ENCODE assay signal across 2 cellular contexts in the genomic region with DNA sequence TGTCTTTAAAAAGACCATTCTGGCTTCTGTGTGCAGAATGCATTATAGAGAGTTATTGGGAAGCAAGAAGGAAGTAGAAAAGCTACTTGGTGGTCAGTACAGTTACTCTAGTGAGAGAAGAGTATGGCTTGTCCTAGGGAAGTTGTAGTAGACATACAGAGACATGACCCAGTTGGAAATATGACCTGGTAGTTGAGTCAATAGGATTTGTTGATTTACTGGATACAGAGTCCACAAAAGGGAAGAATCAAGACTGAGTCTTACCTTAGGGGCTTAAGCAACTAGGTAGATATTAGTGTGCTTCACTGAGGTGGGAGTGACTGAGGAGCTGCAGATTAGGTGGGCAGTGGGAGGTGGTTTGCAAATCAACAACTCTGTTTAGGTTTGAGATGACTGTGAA.
TF ChIP-seq lines count a peak whose summit lies in the region.

No MANE protein-coding gene starts in this region.

TF ChIP-seq in IMR-90, 13 proteins besides CTCF, POLR2A, EP300 and RAD21:
- no peak for TF ChIP-seq MXI1 (IDR thresholded peaks at IDR 0.05; ENCODE audit: borderline replicate concordance, low read depth, low read length)
- TF ChIP-seq BHLHE40 (IDR thresholded peaks at IDR 0.05; ENCODE audit: low read depth, low read length): no peak
- TF ChIP-seq RFX5 (IDR thresholded peaks at IDR 0.05; ENCODE audit: low read depth, low read length): no peak
- TF ChIP-seq CHD1 (IDR thresholded peaks at IDR 0.05; ENCODE audit: low read depth, low read length): no peak
- TF ChIP-seq, protein P1, sequence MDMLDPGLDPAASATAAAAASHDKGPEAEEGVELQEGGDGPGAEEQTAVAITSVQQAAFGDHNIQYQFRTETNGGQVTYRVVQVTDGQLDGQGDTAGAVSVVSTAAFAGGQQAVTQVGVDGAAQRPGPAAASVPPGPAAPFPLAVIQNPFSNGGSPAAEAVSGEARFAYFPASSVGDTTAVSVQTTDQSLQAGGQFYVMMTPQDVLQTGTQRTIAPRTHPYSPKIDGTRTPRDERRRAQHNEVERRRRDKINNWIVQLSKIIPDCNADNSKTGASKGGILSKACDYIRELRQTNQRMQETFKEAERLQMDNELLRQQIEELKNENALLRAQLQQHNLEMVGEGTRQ (IDR thresholded peaks at IDR 0.05; ENCODE audit: low read depth, low read length): no peak
- no peak for TF ChIP-seq CEBPB (IDR thresholded peaks at IDR 0.05; ENCODE audit: low read depth, low read length)
- TF ChIP-seq MAZ (IDR thresholded peaks at IDR 0.05; ENCODE audit: borderline replicate concordance, low read depth, low read length): no peak
- no peak for TF ChIP-seq RCOR1 (IDR thresholded peaks at IDR 0.05; ENCODE audit: insufficient replicate concordance, low read length)
- TF ChIP-seq, protein P2, sequence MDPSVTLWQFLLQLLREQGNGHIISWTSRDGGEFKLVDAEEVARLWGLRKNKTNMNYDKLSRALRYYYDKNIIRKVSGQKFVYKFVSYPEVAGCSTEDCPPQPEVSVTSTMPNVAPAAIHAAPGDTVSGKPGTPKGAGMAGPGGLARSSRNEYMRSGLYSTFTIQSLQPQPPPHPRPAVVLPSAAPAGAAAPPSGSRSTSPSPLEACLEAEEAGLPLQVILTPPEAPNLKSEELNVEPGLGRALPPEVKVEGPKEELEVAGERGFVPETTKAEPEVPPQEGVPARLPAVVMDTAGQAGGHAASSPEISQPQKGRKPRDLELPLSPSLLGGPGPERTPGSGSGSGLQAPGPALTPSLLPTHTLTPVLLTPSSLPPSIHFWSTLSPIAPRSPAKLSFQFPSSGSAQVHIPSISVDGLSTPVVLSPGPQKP (IDR thresholded peaks at IDR 0.05; ENCODE audit: borderline replicate concordance, low read depth, low read length): no peak
- TF ChIP-seq SMC3 (IDR thresholded peaks at IDR 0.05; ENCODE audit: low read depth, low read length): no peak
- no peak for TF ChIP-seq NFE2L2 (IDR thresholded peaks at IDR 0.05; ENCODE audit: low read depth, low read length)
- no peak for TF ChIP-seq FOS (IDR thresholded peaks at IDR 0.05; ENCODE audit: low read depth, low read length)
- TF ChIP-seq MAFK (IDR thresholded peaks at IDR 0.05; ENCODE audit: low read depth, low read length): no peak
TF ChIP-seq in IMR-90: peak in this region for 0.

TF ChIP-seq in HepG2, 621 proteins besides CTCF, POLR2A, EP300 and RAD21:
- TF ChIP-seq SMARCC2 (IDR thresholded peaks at IDR 0.05) (no peak), FOXA1 (IDR thresholded peaks at IDR 0.05) (0 out of 2 replicates have a peak, but pooled peaks have one; percentile 19), FOXA1 (CRISPR knock-in tag; IDR thresholded peaks at IDR 0.05) (no peak), ZNF766 (CRISPR knock-in tag; IDR thresholded peaks at IDR 0.05; ENCODE audit: borderline replicate concordance) (no peak), ZBTB42 (CRISPR knock-in tag; IDR thresholded peaks at IDR 0.05) (no peak), GATA4 (IDR thresholded peaks at IDR 0.05; ENCODE audit: borderline replicate concordance, low read depth) (no peak), MYC (CRISPR knock-in tag; IDR thresholded peaks at IDR 0.05; ENCODE audit: borderline replicate concordance) (no peak), NR1H2 (CRISPR knock-in tag; IDR thresholded peaks at IDR 0.05; ENCODE audit: borderline replicate concordance, low read depth) (no peak), ATF7-NPFF (CRISPR knock-in tag; IDR thresholded peaks at IDR 0.05; ENCODE audit: low read depth) (no peak), ZNF552 (CRISPR knock-in tag; IDR thresholded peaks at IDR 0.05; ENCODE audit: borderline replicate concordance) (no peak), PITX1 (CRISPR knock-in tag; IDR thresholded peaks at IDR 0.05) (no peak), SIN3B (IDR thresholded peaks at IDR 0.05; ENCODE audit: low read length) (no peak), FOXA3 (CRISPR knock-in tag; IDR thresholded peaks at IDR 0.05) (peak; percentile 36; the same call in 1 of the 2 replicates), ZNF17 (CRISPR knock-in tag; IDR thresholded peaks at IDR 0.05) (no peak)
- TF ChIP-seq, protein P3, sequence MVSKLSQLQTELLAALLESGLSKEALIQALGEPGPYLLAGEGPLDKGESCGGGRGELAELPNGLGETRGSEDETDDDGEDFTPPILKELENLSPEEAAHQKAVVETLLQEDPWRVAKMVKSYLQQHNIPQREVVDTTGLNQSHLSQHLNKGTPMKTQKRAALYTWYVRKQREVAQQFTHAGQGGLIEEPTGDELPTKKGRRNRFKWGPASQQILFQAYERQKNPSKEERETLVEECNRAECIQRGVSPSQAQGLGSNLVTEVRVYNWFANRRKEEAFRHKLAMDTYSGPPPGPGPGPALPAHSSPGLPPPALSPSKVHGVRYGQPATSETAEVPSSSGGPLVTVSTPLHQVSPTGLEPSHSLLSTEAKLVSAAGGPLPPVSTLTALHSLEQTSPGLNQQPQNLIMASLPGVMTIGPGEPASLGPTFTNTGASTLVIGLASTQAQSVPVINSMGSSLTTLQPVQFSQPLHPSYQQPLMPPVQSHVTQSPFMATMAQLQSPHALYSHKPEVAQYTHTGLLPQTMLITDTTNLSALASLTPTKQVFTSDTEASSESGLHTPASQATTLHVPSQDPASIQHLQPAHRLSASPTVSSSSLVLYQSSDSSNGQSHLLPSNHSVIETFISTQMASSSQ (IDR thresholded peaks at IDR 0.05; ENCODE audit: low read depth): no peak
- TF ChIP-seq, protein P3 (CRISPR knock-in tag; IDR thresholded peaks at IDR 0.05; ENCODE audit: borderline replicate concordance): no peak
- TF ChIP-seq, protein P4, sequence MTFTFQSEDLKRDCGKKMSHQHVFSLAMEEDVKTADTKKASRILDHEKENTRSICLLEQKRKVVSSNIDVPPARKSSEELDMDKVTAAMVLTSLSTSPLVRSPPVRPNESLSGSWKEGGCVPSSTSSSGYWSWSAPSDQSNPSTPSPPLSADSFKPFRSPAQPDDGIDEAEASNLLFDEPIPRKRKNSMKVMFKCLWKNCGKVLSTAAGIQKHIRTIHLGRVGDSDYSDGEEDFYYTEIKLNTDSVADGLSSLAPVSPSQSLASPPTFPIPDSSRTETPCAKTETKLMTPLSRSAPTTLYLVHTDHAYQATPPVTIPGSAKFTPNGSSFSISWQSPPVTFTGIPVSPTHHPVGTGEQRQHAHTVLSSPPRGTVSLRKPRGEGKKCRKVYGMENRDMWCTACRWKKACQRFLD (CRISPR knock-in tag; IDR thresholded peaks at IDR 0.05; ENCODE audit: borderline replicate concordance): no peak
- TF ChIP-seq, protein P5, sequence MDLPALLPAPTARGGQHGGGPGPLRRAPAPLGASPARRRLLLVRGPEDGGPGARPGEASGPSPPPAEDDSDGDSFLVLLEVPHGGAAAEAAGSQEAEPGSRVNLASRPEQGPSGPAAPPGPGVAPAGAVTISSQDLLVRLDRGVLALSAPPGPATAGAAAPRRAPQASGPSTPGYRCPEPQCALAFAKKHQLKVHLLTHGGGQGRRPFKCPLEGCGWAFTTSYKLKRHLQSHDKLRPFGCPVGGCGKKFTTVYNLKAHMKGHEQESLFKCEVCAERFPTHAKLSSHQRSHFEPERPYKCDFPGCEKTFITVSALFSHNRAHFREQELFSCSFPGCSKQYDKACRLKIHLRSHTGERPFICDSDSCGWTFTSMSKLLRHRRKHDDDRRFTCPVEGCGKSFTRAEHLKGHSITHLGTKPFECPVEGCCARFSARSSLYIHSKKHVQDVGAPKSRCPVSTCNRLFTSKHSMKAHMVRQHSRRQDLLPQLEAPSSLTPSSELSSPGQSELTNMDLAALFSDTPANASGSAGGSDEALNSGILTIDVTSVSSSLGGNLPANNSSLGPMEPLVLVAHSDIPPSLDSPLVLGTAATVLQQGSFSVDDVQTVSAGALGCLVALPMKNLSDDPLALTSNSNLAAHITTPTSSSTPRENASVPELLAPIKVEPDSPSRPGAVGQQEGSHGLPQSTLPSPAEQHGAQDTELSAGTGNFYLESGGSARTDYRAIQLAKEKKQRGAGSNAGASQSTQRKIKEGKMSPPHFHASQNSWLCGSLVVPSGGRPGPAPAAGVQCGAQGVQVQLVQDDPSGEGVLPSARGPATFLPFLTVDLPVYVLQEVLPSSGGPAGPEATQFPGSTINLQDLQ (CRISPR knock-in tag; IDR thresholded peaks at IDR 0.05): no peak
- TF ChIP-seq, protein P6, sequence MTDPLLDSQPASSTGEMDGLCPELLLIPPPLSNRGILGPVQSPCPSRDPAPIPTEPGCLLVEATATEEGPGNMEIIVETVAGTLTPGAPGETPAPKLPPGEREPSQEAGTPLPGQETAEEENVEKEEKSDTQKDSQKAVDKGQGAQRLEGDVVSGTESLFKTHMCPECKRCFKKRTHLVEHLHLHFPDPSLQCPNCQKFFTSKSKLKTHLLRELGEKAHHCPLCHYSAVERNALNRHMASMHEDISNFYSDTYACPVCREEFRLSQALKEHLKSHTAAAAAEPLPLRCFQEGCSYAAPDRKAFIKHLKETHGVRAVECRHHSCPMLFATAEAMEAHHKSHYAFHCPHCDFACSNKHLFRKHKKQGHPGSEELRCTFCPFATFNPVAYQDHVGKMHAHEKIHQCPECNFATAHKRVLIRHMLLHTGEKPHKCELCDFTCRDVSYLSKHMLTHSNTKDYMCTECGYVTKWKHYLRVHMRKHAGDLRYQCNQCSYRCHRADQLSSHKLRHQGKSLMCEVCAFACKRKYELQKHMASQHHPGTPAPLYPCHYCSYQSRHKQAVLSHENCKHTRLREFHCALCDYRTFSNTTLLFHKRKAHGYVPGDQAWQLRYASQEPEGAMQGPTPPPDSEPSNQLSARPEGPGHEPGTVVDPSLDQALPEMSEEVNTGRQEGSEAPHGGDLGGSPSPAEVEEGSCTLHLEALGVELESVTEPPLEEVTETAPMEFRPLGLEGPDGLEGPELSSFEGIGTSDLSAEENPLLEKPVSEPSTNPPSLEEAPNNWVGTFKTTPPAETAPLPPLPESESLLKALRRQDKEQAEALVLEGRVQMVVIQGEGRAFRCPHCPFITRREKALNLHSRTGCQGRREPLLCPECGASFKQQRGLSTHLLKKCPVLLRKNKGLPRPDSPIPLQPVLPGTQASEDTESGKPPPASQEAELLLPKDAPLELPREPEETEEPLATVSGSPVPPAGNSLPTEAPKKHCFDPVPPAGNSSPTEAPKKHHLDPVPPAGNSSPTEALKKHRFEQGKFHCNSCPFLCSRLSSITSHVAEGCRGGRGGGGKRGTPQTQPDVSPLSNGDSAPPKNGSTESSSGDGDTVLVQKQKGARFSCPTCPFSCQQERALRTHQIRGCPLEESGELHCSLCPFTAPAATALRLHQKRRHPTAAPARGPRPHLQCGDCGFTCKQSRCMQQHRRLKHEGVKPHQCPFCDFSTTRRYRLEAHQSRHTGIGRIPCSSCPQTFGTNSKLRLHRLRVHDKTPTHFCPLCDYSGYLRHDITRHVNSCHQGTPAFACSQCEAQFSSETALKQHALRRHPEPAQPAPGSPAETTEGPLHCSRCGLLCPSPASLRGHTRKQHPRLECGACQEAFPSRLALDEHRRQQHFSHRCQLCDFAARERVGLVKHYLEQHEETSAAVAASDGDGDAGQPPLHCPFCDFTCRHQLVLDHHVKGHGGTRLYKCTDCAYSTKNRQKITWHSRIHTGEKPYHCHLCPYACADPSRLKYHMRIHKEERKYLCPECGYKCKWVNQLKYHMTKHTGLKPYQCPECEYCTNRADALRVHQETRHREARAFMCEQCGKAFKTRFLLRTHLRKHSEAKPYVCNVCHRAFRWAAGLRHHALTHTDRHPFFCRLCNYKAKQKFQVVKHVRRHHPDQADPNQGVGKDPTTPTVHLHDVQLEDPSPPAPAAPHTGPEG (CRISPR knock-in tag; IDR thresholded peaks at IDR 0.05): no peak
- TF ChIP-seq, protein P7, sequence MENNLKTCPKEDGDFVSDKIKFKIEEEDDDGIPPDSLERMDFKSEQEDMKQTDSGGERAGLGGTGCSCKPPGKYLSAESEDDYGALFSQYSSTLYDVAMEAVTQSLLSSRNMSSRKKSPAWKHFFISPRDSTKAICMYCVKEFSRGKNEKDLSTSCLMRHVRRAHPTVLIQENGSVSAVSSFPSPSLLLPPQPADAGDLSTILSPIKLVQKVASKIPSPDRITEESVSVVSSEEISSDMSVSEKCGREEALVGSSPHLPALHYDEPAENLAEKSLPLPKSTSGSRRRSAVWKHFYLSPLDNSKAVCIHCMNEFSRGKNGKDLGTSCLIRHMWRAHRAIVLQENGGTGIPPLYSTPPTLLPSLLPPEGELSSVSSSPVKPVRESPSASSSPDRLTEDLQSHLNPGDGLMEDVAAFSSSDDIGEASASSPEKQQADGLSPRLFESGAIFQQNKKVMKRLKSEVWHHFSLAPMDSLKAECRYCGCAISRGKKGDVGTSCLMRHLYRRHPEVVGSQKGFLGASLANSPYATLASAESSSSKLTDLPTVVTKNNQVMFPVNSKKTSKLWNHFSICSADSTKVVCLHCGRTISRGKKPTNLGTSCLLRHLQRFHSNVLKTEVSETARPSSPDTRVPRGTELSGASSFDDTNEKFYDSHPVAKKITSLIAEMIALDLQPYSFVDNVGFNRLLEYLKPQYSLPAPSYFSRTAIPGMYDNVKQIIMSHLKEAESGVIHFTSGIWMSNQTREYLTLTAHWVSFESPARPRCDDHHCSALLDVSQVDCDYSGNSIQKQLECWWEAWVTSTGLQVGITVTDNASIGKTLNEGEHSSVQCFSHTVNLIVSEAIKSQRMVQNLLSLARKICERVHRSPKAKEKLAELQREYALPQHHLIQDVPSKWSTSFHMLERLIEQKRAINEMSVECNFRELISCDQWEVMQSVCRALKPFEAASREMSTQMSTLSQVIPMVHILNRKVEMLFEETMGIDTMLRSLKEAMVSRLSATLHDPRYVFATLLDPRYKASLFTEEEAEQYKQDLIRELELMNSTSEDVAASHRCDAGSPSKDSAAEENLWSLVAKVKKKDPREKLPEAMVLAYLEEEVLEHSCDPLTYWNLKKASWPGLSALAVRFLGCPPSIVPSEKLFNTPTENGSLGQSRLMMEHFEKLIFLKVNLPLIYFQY (CRISPR knock-in tag; IDR thresholded peaks at IDR 0.05; ENCODE audit: borderline replicate concordance): no peak
